In genomic region chr4:101958547-101958946, GRCh38 we compare ENCODE assay signal across 21 cellular contexts.
"Had no signal": no experiment of that assay in that cellular context is flagged by ENCODE, and none has a peak within 500 bp of the region (broad histone marks: within the 10 kb centered on the region; RNA-seq: fewer than 3 reads in every experiment).

No MANE protein-coding gene starts in this region.

- H3K4me3 ChIP-seq: adrenal gland, ascending aorta, esophagus squamous epithelium, gastrocnemius medialis, ovary, prostate gland, testis, upper lobe of left lung had no signal

- H3K27ac ChIP-seq: adrenal gland, ascending aorta, esophagus squamous epithelium, gastrocnemius medialis, ovary, prostate gland, testis, upper lobe of left lung, VCaP had no signal

- H3K4me1 ChIP-seq: adrenal gland, ascending aorta, esophagus squamous epithelium, gastrocnemius medialis, prostate gland, upper lobe of left lung had no signal

- H3K27me3 ChIP-seq: adrenal gland, ascending aorta, esophagus squamous epithelium, gastrocnemius medialis, ovary, testis, upper lobe of left lung had no signal

- H3K36me3 ChIP-seq: adrenal gland, ascending aorta, esophagus squamous epithelium, gastrocnemius medialis, ovary, prostate gland, upper lobe of left lung had no signal

- ATAC-seq: activated CD8-positive, alpha-beta memory T cell treated with anti-CD3 and anti-CD28 coated beads, Interleukin-2, amount 10 ng/mL, durations not matched to agents 7 days and 5 days; activated CD8-positive, alpha-beta T cell treated with anti-CD3 and anti-CD28 coated beads for 36 hours; gastrocnemius medialis; natural killer cell treated with Interleukin-12 subunit alpha and Interleukin-12 subunit beta and Interleukin-15 and Interleukin-18, amount 100 ng/mL, for 72 hours had no signal

- H3K9me3 ChIP-seq: adrenal gland, ascending aorta, esophagus squamous epithelium, gastrocnemius medialis, ovary, prostate gland, testis, upper lobe of left lung had no signal

- DNase-seq: activated CD4-positive, alpha-beta T cell treated with anti-CD3 and anti-CD28 coated beads, Interleukin-2, amount 10 ng/mL, durations not matched to agents 7 days and 5 days; activated CD4-positive, CD25-positive, alpha-beta regulatory T cell treated with anti-CD3 and anti-CD28 coated beads, Interleukin-2, amount 50 U/mL, for 72 hours; activated CD8-positive, alpha-beta memory T cell treated with anti-CD3 and anti-CD28 coated beads, Interleukin-2, amount 10 ng/mL, durations not matched to agents 7 days and 5 days; activated CD8-positive, alpha-beta T cell treated with anti-CD3 and anti-CD28 coated beads for 36 hours; activated naive CD4-positive, alpha-beta T cell; adrenal gland; cortex of kidney; endodermal cell; esophagus squamous epithelium; gastrocnemius medialis; hippocampal formation; ovary; stimulated activated CD4-positive, alpha-beta T cell treated with anti-CD3 and anti-CD28 coated beads, Interleukin-2, amount 100 ng/mL, for 48 hours; stimulated activated CD8-positive, alpha-beta memory T cell treated with anti-CD3 and anti-CD28 coated beads, Interleukin-4, amount 100 ng/mL, for 48 hours; stimulated activated naive CD4-positive, alpha-beta T cell; testis had no signal
